In genomic region chr2:23563673-23564617, GRCh38 we compare ENCODE assay signal across 12 cellular contexts.
DNase-seq lines count a peak whose midpoint lies in the region; ATAC-seq and TF ChIP-seq lines count a peak whose summit lies in the region.
"Had no signal": no experiment of that assay in that cellular context is flagged by ENCODE, and none has a peak within 500 bp of the region (broad histone marks: within the 10 kb centered on the region; RNA-seq: fewer than 3 reads in every experiment).

No MANE protein-coding gene starts in this region.

- DNase-seq in Ammon's horn (ENCODE audit: low spot score) (peak; percentile 66), foreskin melanocyte (peak; percentile 79), omental fat pad (ENCODE audit: low spot score) (no peak), cerebellar cortex (ENCODE audit: low spot score) (no peak)
- no peak for DNase-seq in stimulated activated CD4-positive, alpha-beta T cell treated with anti-CD3 and anti-CD28 coated beads, Interleukin-2, amount 100 ng/mL, for 48 hours
- DNase-seq in effector CD8-positive, alpha-beta T cell (lab: John Stamatoyannopoulos, UW), result no peak
- DNase-seq in activated naive CD4-positive, alpha-beta T cell (lab: John Stamatoyannopoulos, UW), result no peak
- DNase-seq: CD8-positive, alpha-beta memory T cell; effector CD4-positive, alpha-beta T cell; NCI-H1105 had no signal

- peak; percentile 35 for ATAC-seq in SK-N-SH treated with all-trans-retinoic acid at 6 μM for 48 hours
- peak; percentile 20 for ATAC-seq in omental fat pad (ENCODE audit: low FRiP score)
- ATAC-seq: activated CD4-positive, CD25-positive, alpha-beta regulatory T cell treated with anti-CD3 and anti-CD28 coated beads, Interleukin-2, amount 50 U/mL, for 24 hours had no signal

- TF ChIP-seq CTCF in omental fat pad (IDR thresholded peaks at IDR 0.05), result no peak

TF ChIP-seq in SK-N-SH treated with all-trans-retinoic acid at 6 μM for 48 hours, 23 proteins besides CTCF, POLR2A, EP300 and RAD21:
- TF ChIP-seq CREB5 (CRISPR knock-in tag; IDR thresholded peaks at IDR 0.05; ENCODE audit: low read depth) (no peak), ZNF8 (CRISPR knock-in tag; IDR thresholded peaks at IDR 0.05) (no peak), POU6F1 (CRISPR knock-in tag; IDR thresholded peaks at IDR 0.05; ENCODE audit: borderline replicate concordance, low read depth) (no peak), PPARA (CRISPR knock-in tag; IDR thresholded peaks at IDR 0.05; ENCODE audit: borderline replicate concordance) (no peak), PATZ1 (CRISPR knock-in tag; IDR thresholded peaks at IDR 0.05; ENCODE audit: borderline replicate concordance) (no peak), ZFP3 (CRISPR knock-in tag; IDR thresholded peaks at IDR 0.05) (no peak), ARNTL (CRISPR knock-in tag; IDR thresholded peaks at IDR 0.05; ENCODE audit: borderline replicate concordance, low read depth) (no peak), SNAI2 (CRISPR knock-in tag; IDR thresholded peaks at IDR 0.05) (no peak), ISL1 (CRISPR knock-in tag; IDR thresholded peaks at IDR 0.05) (no peak), CSDC2 (CRISPR knock-in tag; IDR thresholded peaks at IDR 0.05) (no peak), TCF4 (CRISPR knock-in tag; IDR thresholded peaks at IDR 0.05; ENCODE audit: borderline replicate concordance) (peak; percentile 89), TSHZ2 (CRISPR knock-in tag; IDR thresholded peaks at IDR 0.05) (peak; percentile 53; the same call in 1 of the 2 replicates)

Comparison
In these comparisons a context has a peak if more than half of its experiments do, and no peak if none do; other contexts are left out.
1. DNase-seq: peak in Ammon's horn (single experiment) and foreskin melanocyte (single experiment); none in omental fat pad (single experiment), stimulated activated CD4-positive, alpha-beta T cell treated with anti-CD3 and anti-CD28 coated beads, Interleukin-2, amount 100 ng/mL, for 48 hours (0 of 2), effector CD8-positive, alpha-beta T cell (single experiment), activated naive CD4-positive, alpha-beta T cell (0 of 4) and cerebellar cortex (single experiment).